ENCODE assay signal across 8 cellular contexts in genomic region chr1:165768513-165769394, GRCh38. TPM values are rescaled to one million over a fixed set of nuclear protein-coding genes. Genes with fewer than 3 reads are reported as not detected.
DNase-seq lines count a peak whose midpoint lies in the region; ATAC-seq and TF ChIP-seq lines count a peak whose summit lies in the region.

Gene TMCO1 (minus strand): TSS chr1:165768868. CDS start chr1:165768751, 117 bp downstream.

- intact Hi-C loops in spleen (cut with DNase I; ENCODE audit: low total_unique reads): no loop called here

- peaks cover 25 to 64% (median 61%) of the 10 kb centered on the region in 6 donors for H3K4me1 ChIP-seq in spleen

- H3K4me3 ChIP-seq in spleen: peak within 1 kb of the TSS; percentile 48 to 95 (median 73)

- peak; percentile 100 for ATAC-seq in HG03196 (IDR thresholded peaks at IDR 0.05; ENCODE audit: unreplicated experiment)

- peak within 1 kb of the TSS; percentile 73 to 94 (median 92) for H3K27ac ChIP-seq in spleen

- TF ChIP-seq CTCF in AG09319 (IDR thresholded peaks at IDR 0.05; ENCODE audit: low read depth, low read length) (peak; percentile 13), spleen (IDR thresholded peaks at IDR 0.05 in 8 of 11, conservative IDR thresholded peaks at IDR 0.05 in 3 of 11) (peak in 6 of 11 experiments; percentile 25 to 40 (median 32))

- H3K27me3 ChIP-seq in spleen (replicated peaks in 1 of 7): no peaks in the 10 kb centered on the region

- peak; percentile 91 for TF ChIP-seq POLR2A in GM18951 (IDR thresholded peaks at IDR 0.05; ENCODE audit: extremely low read depth, insufficient read depth, insufficient read length)
- TF ChIP-seq POLR2A in spleen (IDR thresholded peaks at IDR 0.05): peak in 2 of 3 donors; percentile 34 to 62

- peaks cover 0 to 48% (median 21%) of the 10 kb centered on the region in 6 donors for H3K36me3 ChIP-seq in spleen

- WGBS in spleen, 5 donors: 0 to 1% (median 0%) methylated on average over 51 to 56 of the region's 56 CpGs

- in situ Hi-C loops in GM18951 (cut with MboI; ENCODE audit: low sequenced_read_pairs, unreplicated experiment): no loop called here

- no peaks in the 10 kb centered on the region for H3K9me3 ChIP-seq in spleen

- peak; percentile 96 for DNase-seq in AG09319 (ENCODE audit: extremely low read depth, low read depth)
- peak; percentile 95 for DNase-seq in NCI-H345 treated with DMSO at 0.1 percent for 48 hours (lab: John Stamatoyannopoulos, UW; ENCODE audit: unreplicated experiment)
- DNase-seq in activated CD4-positive, CD25-positive, alpha-beta regulatory T cell (lab: John Stamatoyannopoulos, UW): peak; percentile 78 to 90 (median 86)
- peak; percentile 96 for DNase-seq in central memory CD4-positive, alpha-beta T cell
- peak; percentile 99 for DNase-seq in inferior parietal cortex (ENCODE audit: extremely low spot score)
- DNase-seq in spleen: peak; percentile 99

RNA-seq across cellular contexts. Expression of gene TMCO1, which starts in this region (rescaled TPM):
- 10 to 100 TPM; 47.5 to 57.9 (median 53.5) TPM for total RNA-seq in spleen
- 10 to 100 TPM; 23.3 to 45.9 (median 41.5) TPM for polyA plus RNA-seq in spleen

Comparison
In these comparisons a context has a peak if more than half of its experiments do, and no peak if none do; other contexts are left out.
1. Peak in every context shown above with its lines: DNase-seq, ATAC-seq, H3K4me3 ChIP-seq and H3K27ac ChIP-seq.